ENCODE assay signal across 16 cellular contexts in genomic region chr22:44711236-44711560, GRCh38. TPM values are rescaled to one million over a fixed set of nuclear protein-coding genes. Genes with fewer than 3 reads are reported as not detected.
A peak's percentile ranks its signal among the peaks of the same experiment; 100 is the strongest.
DNase-seq lines count a peak whose midpoint lies in the region; ATAC-seq, FAIRE-seq and TF ChIP-seq lines count a peak whose summit lies in the region.
"Had no signal": no experiment of that assay in that cellular context is flagged by ENCODE, and none has a peak within 500 bp of the region (broad histone marks: within the 10 kb centered on the region; RNA-seq: fewer than 3 reads in every experiment).

No MANE protein-coding gene starts in this region.

- H4K91ac ChIP-seq in neuronal stem cell (ENCODE audit: low read depth, low read length, poor library complexity): no peak overlapping the region

- H3K4me2 ChIP-seq in BLaER1: peak overlapping the region; percentile 98
- no peak overlapping the region for H3K4me2 ChIP-seq in GM12878 (ENCODE audit: control insufficient read depth, insufficient read depth)
- H3K4me2 ChIP-seq in neuronal stem cell (ENCODE audit: insufficient read depth, low read length, poor library complexity, severe bottlenecking): no peak overlapping the region

- peak overlapping the region; percentile 53 for H2BK5ac ChIP-seq in neuronal stem cell (ENCODE audit: low read length)

- no peak for TF ChIP-seq POLR2A in GM12878 (IDR thresholded peaks at IDR 0.05; ENCODE audit: low read depth, low read length)
- no peak for TF ChIP-seq POLR2A in body of pancreas (IDR thresholded peaks at IDR 0.05)
- no peak for TF ChIP-seq POLR2A in sigmoid colon (IDR thresholded peaks at IDR 0.05)

- H2AFZ ChIP-seq in GM12878 (ENCODE audit: control insufficient read depth, low read depth, low read length) (no peak overlapping the region), neuronal stem cell (ENCODE audit: low read length) (no peak overlapping the region)

- no peaks in the 10 kb centered on the region for H3K79me2 ChIP-seq in GM12878 (ENCODE audit: control insufficient read depth, insufficient read depth, low read length)

- H3K4ac ChIP-seq in neuronal stem cell (ENCODE audit: low read length): no peak overlapping the region

- peak; percentile 12; the same call in 2 of the 3 replicates for ATAC-seq in GM12878
- ATAC-seq in body of pancreas: no peak
- ATAC-seq: heart right ventricle had no signal

- BruUV-seq in GM12878 (replicated peaks; lab: Mats Ljungman, UMichigan): no TSS peak

- H3K4me3 ChIP-seq in BLaER1 (peak overlapping the region; percentile 52), H7 (ENCODE audit: insufficient read depth, low read depth, low read length) (no peak overlapping the region), GM12878 (no peak overlapping the region), neuronal stem cell (ENCODE audit: low read length in 2 of 2) (no peak overlapping the region), body of pancreas (no peak overlapping the region), sigmoid colon (no peak overlapping the region)
- H3K4me3 ChIP-seq: heart right ventricle, ovary, stomach had no signal

- H3K9me3 ChIP-seq in BLaER1: no peaks in the 10 kb centered on the region
- no peaks in the 10 kb centered on the region for H3K9me3 ChIP-seq in GM12878 (replicated peaks; ENCODE audit: control insufficient read depth, insufficient read depth, low read length)
- no peaks in the 10 kb centered on the region for H3K9me3 ChIP-seq in neuronal stem cell (replicated peaks in 1 of 2; ENCODE audit: control insufficient read depth in 2 of 2, insufficient read depth in 1 of 2, low read depth in 1 of 2, low read length in 2 of 2)
- H3K9me3 ChIP-seq in body of pancreas: no peaks in the 10 kb centered on the region
- no peaks in the 10 kb centered on the region for H3K9me3 ChIP-seq in sigmoid colon
- H3K9me3 ChIP-seq: heart right ventricle, ovary, stomach had no signal

- RAD21 ChIA-PET in GM12878 (lab: Charles Lee; ENCODE audit: unreplicated experiment): no interaction called here

- H2BK120ac ChIP-seq in neuronal stem cell (ENCODE audit: low read depth, low read length): no peak overlapping the region

- in situ Hi-C loops in GM12878 (cut with MboI): no loop called here

- H3K36me3 ChIP-seq in BLaER1 (peaks cover 30% of the 10 kb centered on the region), H7 (replicated peaks; ENCODE audit: control insufficient read depth, insufficient read depth, low read length) (no peaks in the 10 kb centered on the region), GM12878 (ENCODE audit: control insufficient read depth in 2 of 2, insufficient read depth in 2 of 2, low read length in 1 of 2) (no peaks in the 10 kb centered on the region), neuronal stem cell (replicated peaks in 1 of 2; ENCODE audit: control insufficient read depth in 2 of 2, insufficient read depth in 2 of 2, low read length in 2 of 2) (no peaks in the 10 kb centered on the region), body of pancreas (replicated peaks in 1 of 2; ENCODE audit: insufficient read depth in 1 of 2, low read depth in 2 of 2) (no peaks in the 10 kb centered on the region), sigmoid colon (no peaks in the 10 kb centered on the region)
- H3K36me3 ChIP-seq: heart right ventricle, ovary had no signal

- TF ChIP-seq CTCF in GM12878 (IDR thresholded peaks at IDR 0.05 in 2 of 3, conservative IDR thresholded peaks at IDR 0.05 in 1 of 3; ENCODE audit: control insufficient read depth in 2 of 3, extremely low read depth in 1 of 3, insufficient read depth in 1 of 3, low read depth in 3 of 3, low read length in 3 of 3) (no peak), body of pancreas (IDR thresholded peaks at IDR 0.05) (no peak), sigmoid colon (IDR thresholded peaks at IDR 0.05) (no peak)

- SMC1A ChIA-PET in GM12878 (lab: Charles Lee; ENCODE audit: uncharacterized antibody, unreplicated experiment): interaction anchor here (1.4 kb wide), 1 partner anchor 8 kb away, joined by 3 read pairs; no protein-coding TSS in a partner anchor

- H3K14ac ChIP-seq in neuronal stem cell (ENCODE audit: low read length): no peak overlapping the region

- H3K79me1 ChIP-seq in neuronal stem cell (ENCODE audit: low read depth, low read length): peaks cover 13% of the 10 kb centered on the region

- no peaks in the 10 kb centered on the region for H3K27me3 ChIP-seq in BLaER1
- H3K27me3 ChIP-seq in H7 (ENCODE audit: control insufficient read depth, insufficient read depth, low read length): no peaks in the 10 kb centered on the region
- H3K27me3 ChIP-seq in GM12878 (replicated peaks in 1 of 2; ENCODE audit: control insufficient read depth in 2 of 2, insufficient read depth in 2 of 2, low read length in 1 of 2): no peaks in the 10 kb centered on the region
- H3K27me3 ChIP-seq in neuronal stem cell (ENCODE audit: control insufficient read depth in 3 of 3, insufficient read depth in 3 of 3, low read depth in 1 of 3, low read length in 3 of 3): peaks cover 0 to 9% (median 0%) of the 10 kb centered on the region in 3 experiments
- no peaks in the 10 kb centered on the region for H3K27me3 ChIP-seq in body of pancreas
- no peaks in the 10 kb centered on the region for H3K27me3 ChIP-seq in sigmoid colon
- H3K27me3 ChIP-seq: heart right ventricle, ovary, stomach had no signal

- POLR2A ChIA-PET in GM12878 (lab: Charles Lee): no interaction called here

- no peak for TF ChIP-seq RAD21 in GM12878 (IDR thresholded peaks at IDR 0.05; ENCODE audit: insufficient read depth, low read depth, low read length)

- peak overlapping the region; percentile 58 for H2BK12ac ChIP-seq in neuronal stem cell (ENCODE audit: low read length)

- TF ChIP-seq EP300 in GM12878 (IDR thresholded peaks at IDR 0.05; ENCODE audit: borderline replicate concordance in 1 of 2, control insufficient read depth in 1 of 2, low read depth in 2 of 2, low read length in 2 of 2): no peak
- no peak for TF ChIP-seq EP300 in sigmoid colon (IDR thresholded peaks at IDR 0.05)

- H3K23ac ChIP-seq in neuronal stem cell (ENCODE audit: low read depth, low read length, poor library complexity): no peak overlapping the region

- no peak for FAIRE-seq in GM12878 (lab: Jason Lieb, UNC)
- FAIRE-seq: kidney, RCC 7860 had no signal

- peak; percentile 69 for DNase-seq in H7
- no peak for DNase-seq in GM12878 (ENCODE audit: low read depth, low spot score)
- DNase-seq in neuronal stem cell (ENCODE audit: low spot score): no peak
- DNase-seq in NCI-H1417 treated with DMSO at 0.1 percent for 48 hours (lab: John Stamatoyannopoulos, UW): no peak
- no peak for DNase-seq in body of pancreas
- DNase-seq in C1 segment of cervical spinal cord (lab: John Stamatoyannopoulos, UW): no peak
- no peak for DNase-seq in sigmoid colon
- DNase-seq: aorta, heart right ventricle, kidney, NCI-H1930, NCI-H774, ovary had no signal

- WGBS in GM12878 (ENCODE audit: insufficient coverage, insufficient replicate concordance, low lambda C conversion rate, missing lambda C conversion rate): 50% methylated on average over 5 of the region's 5 CpGs
- no CpG with 5 or more reads among the region's 5 CpGs for WGBS in neuronal stem cell (ENCODE audit: extremely low coverage in 2 of 2, insufficient read length in 2 of 2, insufficient replicate concordance in 1 of 2), 2 donors
- WGBS in body of pancreas, 2 donors: 86 to 89% methylated on average over 5 of the region's 5 CpGs
- WGBS in sigmoid colon, 2 donors: 8 to 39% methylated on average over 5 of the region's 5 CpGs

- intact Hi-C loops in GM12878 (cut with micrococcal nuclease; ENCODE audit: unreplicated experiment): no loop called here
- intact Hi-C loops in body of pancreas (cut with DNase I): no loop called here
- intact Hi-C loops in sigmoid colon (cut with DNase I): no loop called here

- peaks cover 100% of the 10 kb centered on the region for H3K4me1 ChIP-seq in BLaER1
- peaks cover 8% of the 10 kb centered on the region; the same call in 1 of the 2 replicates for H3K4me1 ChIP-seq in GM12878 (ENCODE audit: control insufficient read depth, insufficient read depth, low read length)
- H3K4me1 ChIP-seq in neuronal stem cell (ENCODE audit: control insufficient read depth in 2 of 2, insufficient read depth in 1 of 2, low read depth in 1 of 2, low read length in 2 of 2): peaks cover 0 to 8% of the 10 kb centered on the region in 2 donors
- no peaks in the 10 kb centered on the region for H3K4me1 ChIP-seq in body of pancreas
- no peaks in the 10 kb centered on the region for H3K4me1 ChIP-seq in sigmoid colon

- H3K27ac ChIP-seq in BLaER1 (peak overlapping the region; percentile 94), GM12878 (ENCODE audit: control insufficient read depth, insufficient read depth) (no peak overlapping the region), neuronal stem cell (replicated peaks; ENCODE audit: low read length) (no peak overlapping the region), body of pancreas (no peak overlapping the region), sigmoid colon (no peak overlapping the region)
- H3K27ac ChIP-seq: heart right ventricle, ovary had no signal

- H3K18ac ChIP-seq in neuronal stem cell (ENCODE audit: low read length): peak overlapping the region; percentile 91

- H3K9ac ChIP-seq in BLaER1: peak overlapping the region; percentile 79
- H3K9ac ChIP-seq in GM12878 (ENCODE audit: control insufficient read depth, insufficient read depth, low read length): no peak overlapping the region
- H3K9ac ChIP-seq in neuronal stem cell (ENCODE audit: low read depth, low read length, poor library complexity): no peak overlapping the region

- peak overlapping the region; percentile 91 for H2AK5ac ChIP-seq in neuronal stem cell (ENCODE audit: low read depth, low read length)

- peaks cover 23% of the 10 kb centered on the region for H4K20me1 ChIP-seq in BLaER1
- H4K20me1 ChIP-seq in GM12878 (ENCODE audit: control insufficient read depth, insufficient read depth): no peaks in the 10 kb centered on the region

- CTCF ChIA-PET in GM12878 (lab: Yijun Ruan, JAX): no interaction called here

- no peak overlapping the region for H4K8ac ChIP-seq in neuronal stem cell (ENCODE audit: low read depth, low read length)

- no peak overlapping the region for H2BK15ac ChIP-seq in neuronal stem cell (ENCODE audit: low read length)

RNA-seq across cellular contexts. Expression of gene PRR5, which starts 9.2 kb away (rescaled TPM):
- 7.7 and 8.4 TPM in 2 replicates for total RNA-seq in H7 (2014; rRNA removed; shearing (Covaris generic))
- 8.9 and 12.5 TPM in 2 replicates for total RNA-seq in GM12878 (2013; cell fraction: nucleolus; rRNA removed)
- total RNA-seq in GM12878 (2014; rRNA removed): 0.54 and 1.6 TPM in 2 replicates
- 0.89 and 0.92 TPM in 2 replicates for total RNA-seq in GM12878 (2014; rRNA removed; fragmentation: Illumina TruSeq; extraction: Trizol)
- 4.5 and 5.3 TPM in 2 replicates for total RNA-seq in GM12878 (2021)
- polyA plus RNA-seq in GM12878 (2011; ENCODE audit: low read depth): 0.21 TPM
- 4.7 and 9.4 TPM in 2 replicates for polyA plus RNA-seq in GM12878 (2011; rRNA removed)
- 12.9 and 16.4 TPM in 2 replicates for polyA plus RNA-seq in GM12878 (2011; cell fraction: cytosol; rRNA removed)
- polyA plus RNA-seq in GM12878 (2011; cell fraction: nucleus; rRNA removed): 50.2 TPM in 2 replicates
- polyA plus RNA-seq in GM12878 (2012): 1.5 and 1.6 TPM in 2 replicates
- 0.59 TPM in 1 of 2 replicates, not detected in the other for polyA plus RNA-seq in GM12878 (2014; fragmentation: Illumina TruSeq; extraction: Trizol)
- under 1 TPM; 0.03 to 0.13 TPM for polyA plus RNA-seq in GM12878 (2014; fragmentation: Nextera tagmentation; extraction: Ambion mirVana)
- 2.9 TPM in 2 replicates for polyA plus RNA-seq in GM12878 (2014; rRNA removed)
- polyA plus RNA-seq in GM12878 (2016; fragmentation: Nextera tagmentation; extraction: Ambion mirVana): 1 to 10 TPM; 1.3 to 1.8 TPM
- polyA minus RNA-seq in GM12878 (2011; rRNA and poly(A)+ RNA removed): 15.9 and 21.4 TPM in 2 replicates
- 7.8 and 9.0 TPM in 2 replicates for polyA minus RNA-seq in GM12878 (2011; cell fraction: cytosol; rRNA and poly(A)+ RNA removed)
- polyA minus RNA-seq in GM12878 (2011; cell fraction: nucleus; rRNA and poly(A)+ RNA removed): 15.1 and 24.5 TPM in 2 replicates
- 14.6 TPM for polyA plus RNA-seq in neuronal stem cell (2013, experiment 1 of 2)
- 14.4 TPM for polyA plus RNA-seq in neuronal stem cell (2013, experiment 2 of 2)
- 10 to 100 TPM; 12.5 to 20.4 TPM for total RNA-seq in body of pancreas
- 10 to 100 TPM in 2 of 4 donors, 1 to 10 TPM in 2; 7.9 to 13.6 (median 10.6) TPM for total RNA-seq in sigmoid colon
- polyA plus RNA-seq in sigmoid colon: 10 to 100 TPM; 12.7 to 35.6 (median 13.2) TPM

RNA-seq across cellular contexts. Expression of gene ARHGAP8, which starts 41.2 kb away (rescaled TPM):
- total RNA-seq in H7 (2014; rRNA removed; shearing (Covaris generic)): 24.8 and 28.3 TPM in 2 replicates
- total RNA-seq in GM12878 (2013; cell fraction: nucleolus; rRNA removed): 0.46 and 0.61 TPM in 2 replicates
- total RNA-seq in GM12878 (2014; rRNA removed) (not detected in 2 replicates), GM12878 (2014; rRNA removed; fragmentation: Illumina TruSeq; extraction: Trizol) (not detected in 2 replicates), GM12878 (2021) (not detected in 2 replicates), body of pancreas (10 to 100 TPM; 12.2 to 15.2 TPM), sigmoid colon (1 to 10 TPM in 1 of 4 donors, under 1 TPM in 2, not detected in 1; 0.66 to 1.1 (median 0.81) TPM)
- not detected for polyA plus RNA-seq in GM12878 (2011; ENCODE audit: low read depth)
- polyA plus RNA-seq in GM12878 (2011; rRNA removed) (0.17 and 0.33 TPM in 2 replicates), GM12878 (2014; fragmentation: Illumina TruSeq; extraction: Trizol) (not detected in 2 replicates), GM12878 (2014; fragmentation: Nextera tagmentation; extraction: Ambion mirVana) (not detected), GM12878 (2014; rRNA removed) (not detected in 2 replicates), GM12878 (2016; fragmentation: Nextera tagmentation; extraction: Ambion mirVana) (not detected), sigmoid colon (10 to 100 TPM; 10.9 to 30.9 (median 12.0) TPM)
- polyA plus RNA-seq in GM12878 (2011; cell fraction: cytosol; rRNA removed): 0.18 and 0.50 TPM in 2 replicates
- 0.50 and 1.1 TPM in 2 replicates for polyA plus RNA-seq in GM12878 (2011; cell fraction: nucleus; rRNA removed)
- 0.06 TPM in 1 of 2 replicates, not detected in the other for polyA plus RNA-seq in GM12878 (2012)
- 0.15 TPM in 1 of 2 replicates, not detected in the other for polyA minus RNA-seq in GM12878 (2011; rRNA and poly(A)+ RNA removed)
- polyA minus RNA-seq in GM12878 (2011; cell fraction: cytosol; rRNA and poly(A)+ RNA removed): not detected in 2 replicates
- 0.24 and 0.38 TPM in 2 replicates for polyA minus RNA-seq in GM12878 (2011; cell fraction: nucleus; rRNA and poly(A)+ RNA removed)
- polyA plus RNA-seq in neuronal stem cell (2013, experiment 1 of 2): 4.1 TPM
- polyA plus RNA-seq in neuronal stem cell (2013, experiment 2 of 2): 4.2 TPM
- polyA plus RNA-seq: aorta had no signal

Comparison
In these comparisons a context has a peak if more than half of its experiments do, and no peak if none do; other contexts are left out.
1. RNA of gene ARHGAP8, which starts 41.2 kb away (total RNA-seq): 24.8 to 28.3 TPM in H7 and 12.2 to 15.2 TPM in body of pancreas; 0.66 to 1.1 TPM in sigmoid colon and 0.46 to 0.61 TPM in GM12878; every median in the first group is over 4 times any median in the second.